ENCODE assay signal across 29 cellular contexts in the genomic region with DNA sequence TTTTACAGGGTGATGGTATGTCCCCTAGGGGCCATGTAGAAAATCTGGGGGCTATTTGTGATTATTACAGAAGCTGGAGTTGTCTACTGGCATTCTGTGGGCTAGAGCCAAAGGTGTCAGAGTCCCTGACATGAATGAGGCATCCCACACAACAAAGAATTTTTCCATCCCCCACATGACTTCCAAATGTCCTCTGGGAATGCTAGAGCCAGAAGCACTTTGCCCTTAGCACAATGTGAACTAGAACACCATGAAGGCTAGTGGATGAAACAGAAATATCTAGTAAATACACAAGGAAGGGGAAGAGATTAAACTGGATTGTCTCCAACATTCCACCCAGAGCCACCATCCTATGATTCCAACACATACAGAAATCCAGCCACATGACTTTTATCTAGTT. TPM values are rescaled to one million over a fixed set of nuclear protein-coding genes. Genes with fewer than 3 reads are reported as not detected.
DNase-seq lines count a peak whose midpoint lies in the region; ATAC-seq, FAIRE-seq and TF ChIP-seq lines count a peak whose summit lies in the region.
"Had no signal": no experiment of that assay in that cellular context is flagged by ENCODE, and none has a peak within 500 bp of the region (broad histone marks: within the 10 kb centered on the region; RNA-seq: fewer than 3 reads in every experiment).

No MANE protein-coding gene starts in this region.

- H3K4me2 ChIP-seq in HepG2 (ENCODE audit: low read depth, low read length) (no peak overlapping the region), mammary epithelial cell (ENCODE audit: insufficient read depth, low read depth, low read length) (no peak overlapping the region)

- TF ChIP-seq CTCF in gastroesophageal sphincter (IDR thresholded peaks at IDR 0.05) (no peak), HepG2 (CRISPR knock-in tag; IDR thresholded peaks at IDR 0.05) (no peak), mammary epithelial cell (conservative IDR thresholded peaks at IDR 0.05 in 1 of 2, IDR thresholded peaks at IDR 0.05 in 1 of 2; ENCODE audit: extremely low read depth in 1 of 2, insufficient read depth in 1 of 2, low read depth in 1 of 2, low read length in 2 of 2) (no peak)

- H3K4me1 ChIP-seq in gastroesophageal sphincter (peaks cover 14 to 93% (median 34%) of the 10 kb centered on the region in 3 donors), HepG2 (ENCODE audit: insufficient read depth, low read length) (peaks cover 12% of the 10 kb centered on the region), mammary epithelial cell (ENCODE audit: insufficient read depth, low read length) (no peaks in the 10 kb centered on the region)
- H3K4me1 ChIP-seq: BE2C, SJSA1 had no signal

- in situ Hi-C loops in HepG2 (cut with HindIII; ENCODE audit: extremely low pct_ligation_motif_present, low pct_unique_long_range_greater_than_20kb) (no loop called here), mammary epithelial cell (cut with MboI; ENCODE audit: low sequenced_read_pairs in 2 of 2) (no loop called here)

- H2AFZ ChIP-seq in HepG2 (ENCODE audit: low read length) (no peak overlapping the region), mammary epithelial cell (ENCODE audit: low read depth, low read length) (no peak overlapping the region)

- no peak overlapping the region for H3K4me3 ChIP-seq in gastroesophageal sphincter
- H3K4me3 ChIP-seq in HepG2 (replicated peaks in 1 of 3; ENCODE audit: insufficient read depth in 1 of 3, low read depth in 2 of 3, low read length in 3 of 3): no peak overlapping the region
- no peak overlapping the region for H3K4me3 ChIP-seq in mammary epithelial cell (replicated peaks in 1 of 3; ENCODE audit: insufficient read depth in 1 of 3, low read depth in 2 of 3, low read length in 3 of 3)
- H3K4me3 ChIP-seq: adrenal gland, SJSA1, skin epidermis had no signal

- TF ChIP-seq EP300 in gastroesophageal sphincter (IDR thresholded peaks at IDR 0.05) (no peak), HepG2 (IDR thresholded peaks at IDR 0.05; ENCODE audit: low read depth in 2 of 2, low read length in 2 of 2) (no peak), HepG2 (CRISPR knock-in tag; IDR thresholded peaks at IDR 0.05; ENCODE audit: borderline replicate concordance) (no peak)

- ATAC-seq in gastroesophageal sphincter (peak; percentile 15), HepG2 (no peak), GM18868 (IDR thresholded peaks at IDR 0.05; ENCODE audit: unreplicated experiment) (no peak)
- ATAC-seq: activated CD8-positive, alpha-beta memory T cell treated with anti-CD3 and anti-CD28 coated beads, Interleukin-2, amount 10 ng/mL, durations not matched to agents 7 days and 5 days; activated T-cell treated with anti-CD3 and anti-CD28 coated beads, Interleukin-2, amount 50 U/mL, for 72 hours; esophagus mucosa had no signal

- H3K79me2 ChIP-seq in HepG2 (ENCODE audit: insufficient read depth, low read length) (no peaks in the 10 kb centered on the region), mammary epithelial cell (ENCODE audit: insufficient read depth, low read length) (no peaks in the 10 kb centered on the region)

- no TSS peak for BruUV-seq in HepG2 (replicated peaks; lab: Mats Ljungman, UMichigan)
- BruUV-seq in mammary epithelial cell (replicated peaks; lab: Mats Ljungman, UMichigan): no TSS peak

- H3K27ac ChIP-seq in angular gyrus (ENCODE audit: low read depth, low read length) (peak overlapping the region; percentile 16), gastroesophageal sphincter (peak overlapping the region in 3 of 4 donors; percentile 12 to 57 (median 26)), HepG2 (ENCODE audit: extremely low read length, insufficient read depth, low read length) (no peak overlapping the region), substantia nigra (ENCODE audit: low read depth, low read length, poor library complexity, severe bottlenecking) (peak overlapping the region; percentile 68), mammary epithelial cell (ENCODE audit: insufficient read depth, low read depth, low read length) (no peak overlapping the region)
- H3K27ac ChIP-seq: brain microvascular endothelial cell, SJSA1 had no signal

- TF ChIP-seq POLR2A in gastroesophageal sphincter (IDR thresholded peaks at IDR 0.05): no peak
- TF ChIP-seq POLR2A in HepG2 (IDR thresholded peaks at IDR 0.05; ENCODE audit: insufficient read depth in 1 of 2, low read depth in 2 of 2, low read length in 2 of 2): no peak

- CTCF ChIA-PET in HepG2 (lab: Yijun Ruan, JAX; ENCODE audit: low intra/inter-chr PET ratio, low total read pairs) (no interaction called here), mammary epithelial cell (lab: Charles Lee; ENCODE audit: low non-redundant PET) (no interaction called here)

- H4K20me1 ChIP-seq in HepG2 (ENCODE audit: insufficient read depth, low read length) (no peaks in the 10 kb centered on the region), mammary epithelial cell (ENCODE audit: insufficient read depth, low read length) (no peaks in the 10 kb centered on the region)

- DNase-seq in HepG2 (ENCODE audit: low spot score): peak; percentile 12
- DNase-seq in substantia nigra (lab: John Stamatoyannopoulos, UW): no peak
- DNase-seq in DMS53 treated with DMSO at 0.1 percent for 48 hours (lab: John Stamatoyannopoulos, UW; ENCODE audit: unreplicated experiment): no peak
- no peak for DNase-seq in mammary epithelial cell
- no peak for DNase-seq in hypothalamus (lab: John Stamatoyannopoulos, UW)
- DNase-seq: ACHN; activated B cell treated with CpG ODN at 0.5 μM for 24 hours; activated CD8-positive, alpha-beta memory T cell treated with anti-CD3 and anti-CD28 coated beads, Interleukin-2, amount 10 ng/mL, durations not matched to agents 7 days and 5 days; activated naive CD4-positive, alpha-beta T cell treated with Interleukin-2 at 50 U/mL for 16 hours; activated T-cell treated with anti-CD3 and anti-CD28 coated beads, Interleukin-2, amount 50 U/mL, for 72 hours; adrenal gland; BE2C; brain microvascular endothelial cell; CD8-positive, alpha-beta memory T cell; cortex of kidney; mesendoderm; NCI-H1105; NCI-H1930; NCI-H2227 treated with DMSO at 0.1 percent for 48 hours; NCI-H69 had no signal

- dilution Hi-C loops in mammary epithelial cell (cut with HindIII; ENCODE audit: low sequenced_read_pairs): no loop called here

- H3K9me3 ChIP-seq in gastroesophageal sphincter: no peaks in the 10 kb centered on the region
- no peaks in the 10 kb centered on the region for H3K9me3 ChIP-seq in HepG2 (ENCODE audit: low read length)
- no peaks in the 10 kb centered on the region for H3K9me3 ChIP-seq in mammary epithelial cell (replicated peaks; ENCODE audit: insufficient read depth, low read length)
- H3K9me3 ChIP-seq: adrenal gland, BE2C had no signal

- intact Hi-C loops in HepG2 (cut with micrococcal nuclease; ENCODE audit: unreplicated experiment): no loop called here
- intact Hi-C loops in mammary epithelial cell (cut with micrococcal nuclease): no loop called here

- no peak overlapping the region for H3K9ac ChIP-seq in HepG2 (ENCODE audit: insufficient read depth, low read depth, low read length)
- H3K9ac ChIP-seq in mammary epithelial cell (ENCODE audit: insufficient read depth, low read length): no peak overlapping the region

- peaks cover 0 to 6% of the 10 kb centered on the region in 2 donors for H3K36me3 ChIP-seq in gastroesophageal sphincter
- no peaks in the 10 kb centered on the region for H3K36me3 ChIP-seq in HepG2 (replicated peaks in 1 of 2; ENCODE audit: control insufficient read depth in 1 of 2, insufficient read depth in 2 of 2, low read length in 2 of 2)
- H3K36me3 ChIP-seq in mammary epithelial cell (ENCODE audit: insufficient read depth, low read length): no peaks in the 10 kb centered on the region
- H3K36me3 ChIP-seq: adrenal gland, BE2C, brain microvascular endothelial cell, SJSA1 had no signal

- FAIRE-seq in HepG2 (lab: Jason Lieb, UNC): no peak
- FAIRE-seq: H54, RCC 7860 had no signal

- no peaks in the 10 kb centered on the region for H3K27me3 ChIP-seq in gastroesophageal sphincter
- H3K27me3 ChIP-seq in HepG2 (ENCODE audit: control insufficient read depth in 1 of 2, insufficient read depth in 2 of 2, low read length in 2 of 2): no peaks in the 10 kb centered on the region
- no peaks in the 10 kb centered on the region for H3K27me3 ChIP-seq in mammary epithelial cell (ENCODE audit: insufficient read depth, low read length)
- H3K27me3 ChIP-seq: adrenal gland, BE2C, brain microvascular endothelial cell, SJSA1 had no signal

- POLR2A ChIA-PET in HepG2 (lab: Yijun Ruan, JAX): no interaction called here

- TF ChIP-seq RAD21 in HepG2 (CRISPR knock-in tag; IDR thresholded peaks at IDR 0.05): no peak

TF ChIP-seq in HepG2, 621 proteins besides CTCF, POLR2A, EP300 and RAD21:
- TF ChIP-seq TEAD3 (CRISPR knock-in tag; optimal IDR thresholded peaks at IDR 0.05; ENCODE audit: borderline replicate concordance) (peak; percentile 27), RARA (CRISPR knock-in tag; IDR thresholded peaks at IDR 0.05) (no peak), ESRRA (CRISPR knock-in tag; IDR thresholded peaks at IDR 0.05; ENCODE audit: low read depth) (peak; percentile 86)

RNA-seq across cellular contexts. Expression of a gene that starts 46.9 kb away (rescaled TPM):
- total RNA-seq in gastroesophageal sphincter (10 to 100 TPM; 26.9 to 79.9 (median 45.5) TPM), HepG2 (2016; rRNA removed; fragmentation: Illumina TruSeq; extraction: Trizol) (0.07 TPM in 1 of 2 replicates, not detected in the other), mammary epithelial cell (1 to 10 TPM; 2.1 to 4.5 TPM)
- total RNA-seq in HepG2 (2016; cell fraction: cytosol; rRNA removed; fragmentation: Illumina TruSeq; extraction: Trizol; ENCODE audit: low read depth): not detected in 2 replicates
- 0.13 TPM in 1 of 2 replicates, not detected in the other for total RNA-seq in HepG2 (2016; cell fraction: insoluble cytoplasmic fraction; rRNA removed; fragmentation: Illumina TruSeq; extraction: Trizol)
- total RNA-seq in HepG2 (2016; cell fraction: membrane; rRNA removed; fragmentation: Illumina TruSeq; extraction: Trizol): not detected in 2 replicates
- 0.62 TPM in 1 of 2 replicates, not detected in the other for total RNA-seq in HepG2 (2016; cell fraction: nucleus; rRNA removed; fragmentation: Illumina TruSeq; extraction: Trizol)
- polyA plus RNA-seq in HepG2 (2011; rRNA removed) (0.04 and 0.26 TPM in 2 replicates), mammary epithelial cell (0.40 TPM)
- 0.01 and 0.04 TPM in 2 replicates for polyA plus RNA-seq in HepG2 (2011; cell fraction: cytosol; rRNA removed)
- not detected in 2 replicates for polyA plus RNA-seq in HepG2 (2011; cell fraction: nucleus; rRNA removed)
- polyA plus RNA-seq in HepG2 (2012): 1.6 and 1.7 TPM in 2 replicates
- not detected in 2 replicates for polyA plus RNA-seq in HepG2 (2016; cell fraction: cytosol; fragmentation: Illumina TruSeq; extraction: Trizol; ENCODE audit: low read depth)
- not detected in 2 replicates for polyA plus RNA-seq in HepG2 (2016; cell fraction: insoluble cytoplasmic fraction; fragmentation: Illumina TruSeq; extraction: Trizol; ENCODE audit: low read depth)
- polyA plus RNA-seq in HepG2 (2016; cell fraction: membrane; fragmentation: Illumina TruSeq; extraction: Trizol; ENCODE audit: low read depth): not detected in 2 replicates
- not detected in 2 replicates for polyA plus RNA-seq in HepG2 (2016; cell fraction: nucleus; fragmentation: Illumina TruSeq; extraction: Trizol; ENCODE audit: insufficient read depth, low read depth)
- 0.04 TPM in 1 of 2 replicates, not detected in the other for polyA minus RNA-seq in HepG2 (2011; rRNA and poly(A)+ RNA removed; ENCODE audit: low replicate concordance)
- polyA minus RNA-seq in HepG2 (2011; cell fraction: cytosol; rRNA and poly(A)+ RNA removed): 0.18 TPM in 1 of 2 replicates, not detected in the other
- 0.99 and 1.3 TPM in 2 replicates for polyA minus RNA-seq in HepG2 (2011; cell fraction: nucleus; rRNA and poly(A)+ RNA removed)
- not detected for polyA minus RNA-seq in mammary epithelial cell
- total RNA-seq: activated B cell treated with CpG ODN at 0.5 μM for 24 hours; activated CD8-positive, alpha-beta memory T cell treated with anti-CD3 and anti-CD28 coated beads, Interleukin-2, amount 10 ng/mL, durations not matched to agents 7 days and 5 days; activated T-cell treated with anti-CD3 and anti-CD28 coated beads, Interleukin-2, amount 50 U/mL, for 72 hours; CD8-positive, alpha-beta memory T cell; MCF 10A had no signal
- polyA plus RNA-seq: CD8-positive, alpha-beta memory T cell had no signal

Comparison
In these comparisons a context has a peak if more than half of its experiments do, and no peak if none do; other contexts are left out.
1. H3K27ac ChIP-seq: peak in angular gyrus (single experiment), gastroesophageal sphincter (3 of 4) and substantia nigra (single experiment); none in HepG2 (single experiment) and mammary epithelial cell (single experiment).
2. RNA of a gene that starts 46.9 kb away (total RNA-seq): 26.9 to 79.9 TPM in gastroesophageal sphincter; 2.1 to 4.5 TPM in mammary epithelial cell and 0.07 to 0.62 TPM in HepG2; every median in the first group is over 4 times any median in the second.